In the genomic region with DNA sequence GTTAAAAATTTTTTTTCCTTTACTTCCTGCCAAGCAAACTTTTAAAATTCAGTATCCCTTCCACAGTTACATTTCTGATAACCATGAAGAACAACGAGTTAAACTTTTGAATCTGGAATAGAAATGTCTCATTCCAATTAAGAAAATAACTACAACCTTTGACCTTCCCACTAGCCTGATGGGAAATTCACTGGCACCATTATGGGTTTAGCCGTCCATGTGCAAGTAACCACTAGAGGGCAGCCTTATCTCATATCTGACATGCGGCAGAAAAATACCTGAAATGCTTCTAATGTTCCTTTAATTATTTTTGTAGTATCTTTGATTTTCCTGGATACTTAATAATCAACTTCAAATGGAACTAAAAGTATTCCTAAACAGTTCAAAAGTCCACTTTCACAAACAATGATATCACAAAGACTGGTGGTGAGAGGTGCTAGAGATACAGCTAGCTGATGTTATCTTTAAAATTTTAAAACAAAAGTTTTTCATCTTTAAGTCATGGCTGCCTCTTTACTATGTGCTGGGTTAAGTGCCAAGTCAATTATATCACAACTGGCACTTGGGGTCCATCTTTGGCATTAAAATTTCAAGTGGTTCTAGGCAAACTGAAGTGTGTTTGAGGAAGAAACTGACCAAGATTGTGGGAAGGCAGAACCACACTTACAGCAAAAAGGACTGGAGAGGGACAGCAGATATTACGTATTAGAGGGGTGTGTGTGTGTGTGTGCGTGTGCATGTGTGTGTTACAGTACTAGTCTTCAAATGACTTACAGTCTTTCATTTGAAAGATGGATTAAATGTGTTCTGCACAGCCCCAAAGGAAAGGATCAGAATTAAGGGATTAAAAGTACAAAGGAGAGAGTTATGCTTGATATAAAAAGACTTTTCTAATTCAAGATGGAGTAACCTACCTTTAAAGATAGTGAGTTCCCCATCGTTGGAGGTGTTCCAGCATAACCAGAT, we compare ENCODE assay signal across 8 cellular contexts.
A peak's percentile ranks its signal among the peaks of the same experiment; 100 is the strongest.
DNase-seq lines count a peak whose midpoint lies in the region; ATAC-seq and TF ChIP-seq lines count a peak whose summit lies in the region.

No MANE protein-coding gene starts in this region.

- H3K36me3 Mint-ChIP-seq in glutamatergic neuron (ENCODE audit: unreplicated experiment), result no peaks in the 10 kb centered on the region
- H3K36me3 Mint-ChIP-seq in progenitor cell of endocrine pancreas (ENCODE audit: insufficient read depth), result no peaks in the 10 kb centered on the region

- peaks cover 2% of the 10 kb centered on the region for H3K9me3 Mint-ChIP-seq in glutamatergic neuron (ENCODE audit: unreplicated experiment)
- no peaks in the 10 kb centered on the region for H3K9me3 Mint-ChIP-seq in progenitor cell of endocrine pancreas (ENCODE audit: low read depth)

- no peak overlapping the region for H3K4me3 ChIP-seq in PC-3 (ENCODE audit: low read length)

- H3K36me3 ChIP-seq in KOPT-K1 (ENCODE audit: insufficient read depth, low read length) (no peaks in the 10 kb centered on the region), PC-3 (ENCODE audit: low read depth, low read length) (no peaks in the 10 kb centered on the region)

- H3K27me3 ChIP-seq in PC-3 (ENCODE audit: low read length), result peaks cover 62% of the 10 kb centered on the region

- DNase-seq in SIG-M5 treated with dmso at 0.1 percent for 504 hours (lab: John Stamatoyannopoulos, UW; ENCODE audit: unreplicated experiment) (peak; percentile 53), SIG-M5 (lab: John Stamatoyannopoulos, UW) (no peak), PC-3 (peak; percentile 74), glutamatergic neuron (peak; percentile 57), progenitor cell of endocrine pancreas (ENCODE audit: low spot score, unreplicated experiment) (peak; percentile 30)
- DNase-seq in activated naive CD8-positive, alpha-beta T cell treated with anti-CD3 and anti-CD28 coated beads, Interleukin-2, amount 50 U/mL, for 16 hours (ENCODE audit: low read depth, low spot score), result peak; percentile 14

- H3K4me1 Mint-ChIP-seq in glutamatergic neuron (ENCODE audit: low read depth, unreplicated experiment) (peaks cover 7% of the 10 kb centered on the region), progenitor cell of endocrine pancreas (ENCODE audit: low read depth) (peaks cover 15% of the 10 kb centered on the region)

- H3K27ac Mint-ChIP-seq in glutamatergic neuron (ENCODE audit: unreplicated experiment) (no peak overlapping the region), progenitor cell of endocrine pancreas (no peak overlapping the region)

- H2AFZ ChIP-seq in PC-3 (ENCODE audit: low read length), result no peak overlapping the region

- no peaks in the 10 kb centered on the region for H3K4me1 ChIP-seq in PC-3 (ENCODE audit: insufficient read depth, low read length)

- peak; percentile 91 for TF ChIP-seq CTCF in PC-3 (conservative IDR thresholded peaks at IDR 0.05; ENCODE audit: low read depth, low read length)
- TF ChIP-seq CTCF in glutamatergic neuron (IDR thresholded peaks at IDR 0.05; ENCODE audit: partially characterized antibody, unreplicated experiment), result peak; percentile 91
- peak; percentile 94 for TF ChIP-seq CTCF in progenitor cell of endocrine pancreas (IDR thresholded peaks at IDR 0.05; ENCODE audit: unreplicated experiment)

- intact Hi-C loops in PC-3 (cut with micrococcal nuclease), result loop anchor here (1.0 to 5.0 kb wide), 5 partner anchors 79 to 1249 kb away; no protein-coding TSS in a partner anchor

- no TSS peak for BruUV-seq in PC-3 (replicated peaks; lab: Mats Ljungman, UMichigan)

- peak; percentile 70 for ATAC-seq in PC-3
- no peak for ATAC-seq in GM18511 (IDR thresholded peaks at IDR 0.05; ENCODE audit: unreplicated experiment)

- H3K27me3 Mint-ChIP-seq in glutamatergic neuron (ENCODE audit: unreplicated experiment) (no peaks in the 10 kb centered on the region), progenitor cell of endocrine pancreas (peaks cover 4% of the 10 kb centered on the region)

- no peaks in the 10 kb centered on the region for H3K9me3 ChIP-seq in KOPT-K1 (ENCODE audit: insufficient read depth, low read length, poor library complexity, severe bottlenecking)
- H3K9me3 ChIP-seq in PC-3 (ENCODE audit: low read length), result no peaks in the 10 kb centered on the region

- no peak overlapping the region for H3K4me2 ChIP-seq in PC-3 (ENCODE audit: low read length)

- no peak overlapping the region for H3K4me3 Mint-ChIP-seq in glutamatergic neuron (ENCODE audit: unreplicated experiment)
- H3K4me3 Mint-ChIP-seq in progenitor cell of endocrine pancreas (ENCODE audit: low read depth), result no peak overlapping the region

- POLR2A ChIA-PET in PC-3 (lab: Charles Lee; ENCODE audit: unreplicated experiment), result no interaction called here

- H3K79me2 ChIP-seq in PC-3 (ENCODE audit: low read length), result no peaks in the 10 kb centered on the region

- no peak overlapping the region for H3K9ac ChIP-seq in PC-3 (ENCODE audit: low read length)

- H4K20me1 ChIP-seq in PC-3 (ENCODE audit: low read length), result no peaks in the 10 kb centered on the region

- CTCF ChIA-PET in PC-3 (lab: Charles Lee), result interaction anchor here (0.6 kb wide), 2 partner anchors 331 to 346 kb away, joined by 3 to 4 read pairs; no protein-coding TSS in a partner anchor

- peak overlapping the region; percentile 100 for H3K27ac ChIP-seq in KOPT-K1 (ENCODE audit: low read depth, low read length, poor library complexity, severe bottlenecking)
- H3K27ac ChIP-seq in PC-3 (ENCODE audit: low read length), result no peak overlapping the region

- no peaks in the 10 kb centered on the region for H3F3A ChIP-seq in PC-3 (ENCODE audit: low read length, unreplicated experiment)

- no peaks in the 10 kb centered on the region for H3K9me2 ChIP-seq in PC-3 (replicated peaks; ENCODE audit: low read length)
